In the genomic region with DNA sequence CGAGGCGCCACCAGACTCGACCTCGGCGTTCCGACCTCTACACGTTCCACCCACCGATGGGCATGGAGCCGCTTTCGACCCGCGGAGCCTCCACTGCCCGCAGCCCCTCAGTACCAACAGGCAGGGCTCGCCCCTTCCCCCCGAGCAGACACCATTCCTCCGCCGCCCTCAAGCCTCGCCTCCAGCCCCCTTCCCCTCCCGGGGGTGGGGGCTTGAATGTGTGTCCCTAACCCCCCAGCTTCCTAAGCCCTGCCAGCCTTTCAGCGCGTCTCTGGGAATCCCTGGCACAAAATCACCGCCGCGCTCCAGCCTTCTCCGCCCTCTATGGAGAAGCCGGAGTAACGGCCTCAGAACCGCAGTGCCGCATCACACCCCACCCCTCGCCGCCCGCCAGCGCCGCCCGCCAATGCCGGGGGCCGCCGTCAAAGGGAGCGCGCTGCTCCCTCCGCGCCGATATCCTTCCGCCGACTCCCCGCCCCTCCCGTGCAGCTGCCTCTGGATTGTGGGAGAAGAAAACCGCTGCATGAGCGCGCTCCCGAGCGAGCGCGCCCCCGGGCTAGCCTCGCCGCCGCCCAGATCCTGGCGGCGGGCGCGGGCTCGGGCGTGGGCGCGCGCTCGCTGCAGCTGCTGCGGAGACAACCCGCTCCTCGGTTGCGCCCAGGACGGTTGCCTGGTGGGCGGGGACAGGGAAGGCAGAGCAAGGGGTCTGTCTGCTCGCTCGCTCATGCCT, we compare ENCODE assay signal across 8 cellular contexts. TPM values are rescaled to one million over a fixed set of nuclear protein-coding genes. Genes with fewer than 3 reads are reported as not detected.
DNase-seq lines count a peak whose midpoint lies in the region; ATAC-seq and TF ChIP-seq lines count a peak whose summit lies in the region.

CCDC88A (minus strand) TSS at position 343 of the 730 bp plus-strand sequence. CDS start 777 bp downstream, outside the sequence.

- H3K27ac Mint-ChIP-seq in activated naive CD4-positive, alpha-beta T cell treated with anti-CD3 and anti-CD28 coated beads, Interleukin-2, amount 50 U/mL, for 24 hours: peak within 1 kb of the TSS; percentile 87

- H3K27ac ChIP-seq in SK-N-MC (peak within 1 kb of the TSS; percentile 80), temporal lobe (ENCODE audit: low read depth, low read length) (peak within 1 kb of the TSS; percentile 92)

- H3K4me3 Mint-ChIP-seq in activated naive CD4-positive, alpha-beta T cell treated with anti-CD3 and anti-CD28 coated beads, Interleukin-2, amount 50 U/mL, for 24 hours: peak within 1 kb of the TSS; percentile 93

- TF ChIP-seq CTCF in GM10248 (IDR thresholded peaks at IDR 0.05; ENCODE audit: control extremely low read depth, extremely low read depth, low read depth, missing control alignments) (no peak), omental fat pad (IDR thresholded peaks at IDR 0.05) (no peak)

- CTCF ChIA-PET in GM10248 (lab: Yijun Ruan, JAX): interaction anchor here (1.0 to 1.6 kb wide), 3 partner anchors 10 to 16 kb away, joined by 3 to 5 read pairs (median 4); no protein-coding TSS in a partner anchor

- peak within 1 kb of the TSS; percentile 81 for H3K4me3 ChIP-seq in SK-N-MC

- H3K27me3 Mint-ChIP-seq in activated naive CD4-positive, alpha-beta T cell treated with anti-CD3 and anti-CD28 coated beads, Interleukin-2, amount 50 U/mL, for 24 hours: no peaks in the 10 kb centered on the region

- DNase-seq in GM10248 (ENCODE audit: extremely low spot score) (peak; percentile 87), NCI-H1048 (lab: John Stamatoyannopoulos, UW) (peak; percentile 58), SK-N-MC (ENCODE audit: low read depth, low spot score) (peak; percentile 83), glomerular visceral epithelial cell (ENCODE audit: extremely low spot score) (peak; percentile 96), omental fat pad (ENCODE audit: low spot score) (peak; percentile 81)

- peaks cover 38% of the 10 kb centered on the region for H3K4me1 Mint-ChIP-seq in activated naive CD4-positive, alpha-beta T cell treated with anti-CD3 and anti-CD28 coated beads, Interleukin-2, amount 50 U/mL, for 24 hours

- H3K36me3 Mint-ChIP-seq in activated naive CD4-positive, alpha-beta T cell treated with anti-CD3 and anti-CD28 coated beads, Interleukin-2, amount 50 U/mL, for 24 hours: no peaks in the 10 kb centered on the region

- POLR2A ChIA-PET in GM10248 (lab: Yijun Ruan, JAX): no interaction called here

- ATAC-seq in HG02571 (IDR thresholded peaks at IDR 0.05; ENCODE audit: unreplicated experiment) (peak; percentile 67), omental fat pad (ENCODE audit: low FRiP score) (peak; percentile 99)

- no peaks in the 10 kb centered on the region for H3K9me3 ChIP-seq in SK-N-MC (ENCODE audit: low read depth, low read length)

- H3K9ac ChIP-seq in SK-N-MC (ENCODE audit: insufficient read length): peak within 1 kb of the TSS; percentile 89

- H3K36me3 ChIP-seq in SK-N-MC (ENCODE audit: insufficient read depth, low read length): no peaks in the 10 kb centered on the region

- no peaks in the 10 kb centered on the region for H3K9me3 Mint-ChIP-seq in activated naive CD4-positive, alpha-beta T cell treated with anti-CD3 and anti-CD28 coated beads, Interleukin-2, amount 50 U/mL, for 24 hours

RNA-seq across cellular contexts. Expression of gene CCDC88A, which starts in this region (rescaled TPM):
- total RNA-seq in omental fat pad (100 to 1,000 TPM in 1 of 4 donors, 10 to 100 TPM in 3; 38.0 to 141 (median 64.3) TPM), temporal lobe (302 TPM)

Comparison
In these comparisons a context has a peak if more than half of its experiments do, and no peak if none do; other contexts are left out.
1. Peak in every context shown above with its lines: DNase-seq, ATAC-seq, H3K4me3 ChIP-seq and H3K27ac ChIP-seq.